In the genomic region with DNA sequence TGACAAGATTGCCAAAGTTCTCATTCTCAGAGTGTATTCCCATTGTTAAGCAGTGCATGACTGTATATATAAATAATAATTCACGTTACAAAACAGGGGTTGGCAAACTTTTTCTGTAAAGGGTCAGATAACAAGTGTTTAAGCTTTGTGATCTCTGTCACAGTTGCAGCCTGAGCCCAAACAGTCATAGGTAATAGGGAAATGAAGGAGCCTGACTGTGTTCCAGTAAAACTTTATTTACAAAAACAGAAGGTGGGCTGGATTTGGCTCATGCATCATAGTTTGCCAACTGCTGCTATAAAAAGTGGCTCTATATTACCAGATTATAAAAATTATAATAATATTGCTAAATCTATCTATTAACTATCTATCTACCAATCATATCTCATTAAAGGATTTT, we compare ENCODE assay signal across 1 cellular context.
TF ChIP-seq lines count a peak whose summit lies in the region.

No MANE protein-coding gene starts in this region.

TF ChIP-seq in GM12878, 131 proteins besides CTCF, POLR2A, EP300 and RAD21 (continued from another document):
- TF ChIP-seq, protein P1, sequence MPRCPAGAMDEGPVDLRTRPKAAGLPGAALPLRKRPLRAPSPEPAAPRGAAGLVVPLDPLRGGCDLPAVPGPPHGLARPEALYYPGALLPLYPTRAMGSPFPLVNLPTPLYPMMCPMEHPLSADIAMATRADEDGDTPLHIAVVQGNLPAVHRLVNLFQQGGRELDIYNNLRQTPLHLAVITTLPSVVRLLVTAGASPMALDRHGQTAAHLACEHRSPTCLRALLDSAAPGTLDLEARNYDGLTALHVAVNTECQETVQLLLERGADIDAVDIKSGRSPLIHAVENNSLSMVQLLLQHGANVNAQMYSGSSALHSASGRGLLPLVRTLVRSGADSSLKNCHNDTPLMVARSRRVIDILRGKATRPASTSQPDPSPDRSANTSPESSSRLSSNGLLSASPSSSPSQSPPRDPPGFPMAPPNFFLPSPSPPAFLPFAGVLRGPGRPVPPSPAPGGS (IDR thresholded peaks at IDR 0.05; ENCODE audit: borderline replicate concordance, insufficient read depth, low read depth, low read length, poor library complexity, severe bottlenecking) = no peak
- TF ChIP-seq SIX5 (IDR thresholded peaks at IDR 0.05; ENCODE audit: low read depth, low read length, severe bottlenecking) = no peak
